ENCODE assay signal across 10 cellular contexts in the genomic region with DNA sequence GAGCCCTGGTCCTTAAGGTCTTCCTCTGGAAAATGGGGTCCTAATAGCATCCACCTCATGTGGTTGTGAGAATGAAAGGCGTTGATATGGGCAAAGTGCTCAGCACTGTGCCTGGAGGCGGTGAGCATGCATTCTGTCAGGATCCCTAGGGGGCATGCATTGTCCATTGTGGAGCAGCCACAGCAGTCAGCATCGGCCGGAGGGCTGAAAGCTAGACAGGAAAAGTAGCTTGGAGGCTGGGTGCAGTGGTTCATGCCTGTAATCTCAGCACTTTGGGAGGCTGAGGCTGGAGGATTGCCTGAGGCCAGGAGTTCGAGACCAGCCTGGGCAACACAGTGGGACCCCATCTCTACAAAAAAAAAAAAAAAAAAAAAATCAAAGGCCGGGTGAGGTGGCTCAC.
A peak's percentile ranks its signal among the peaks of the same experiment; 100 is the strongest.
DNase-seq lines count a peak whose midpoint lies in the region; ATAC-seq lines count a peak whose summit lies in the region.
"Had no signal": no experiment of that assay in that cellular context is flagged by ENCODE, and none has a peak within 500 bp of the region (broad histone marks: within the 10 kb centered on the region; RNA-seq: fewer than 3 reads in every experiment).

No MANE protein-coding gene starts in this region.

- POLR2A ChIA-PET in activated CD4-positive, alpha-beta memory T cell treated with anti-CD3 and anti-CD28 coated beads for 36 hours (lab: Charles Lee), result no interaction called here

- peak; percentile 44 for ATAC-seq in HG03108 (IDR thresholded peaks at IDR 0.05; ENCODE audit: unreplicated experiment)
- no peak for ATAC-seq in GM19328 (IDR thresholded peaks at IDR 0.05; ENCODE audit: unreplicated experiment)

- no peaks in the 10 kb centered on the region for H3K27me3 Mint-ChIP-seq in activated CD4-positive, alpha-beta memory T cell treated with anti-CD3 and anti-CD28 coated beads for 36 hours
- peaks cover 12% of the 10 kb centered on the region for H3K27me3 Mint-ChIP-seq in activated T-helper 1 cell treated with anti-CD3 and anti-CD28 coated beads, Interleukin-12 subunit alpha, Interleukin-12 subunit beta, Interleukin-2, Interleukin-4 antibody, amounts not matched to agents 30 ng/mL and 10 ng/mL and 1 ng/mL, durations not matched to agents 14 hours and 24 hours and 36 hours (ENCODE audit: insufficient read depth)

- intact Hi-C loops in activated CD4-positive, alpha-beta memory T cell treated with anti-CD3 and anti-CD28 coated beads for 36 hours (cut with micrococcal nuclease), result no loop called here
- intact Hi-C loops in activated T-helper 1 cell treated with anti-CD3 and anti-CD28 coated beads, Interleukin-12 subunit alpha, Interleukin-12 subunit beta, Interleukin-2, Interleukin-4 antibody, amounts not matched to agents 30 ng/mL and 10 ng/mL and 1 ng/mL, durations not matched to agents 14 hours and 24 hours and 36 hours (cut with micrococcal nuclease), result no loop called here

- H3K4me1 Mint-ChIP-seq in activated CD4-positive, alpha-beta memory T cell treated with anti-CD3 and anti-CD28 coated beads for 36 hours (ENCODE audit: low read depth), result no peaks in the 10 kb centered on the region
- H3K4me1 Mint-ChIP-seq in activated T-helper 1 cell treated with anti-CD3 and anti-CD28 coated beads, Interleukin-12 subunit alpha, Interleukin-12 subunit beta, Interleukin-2, Interleukin-4 antibody, amounts not matched to agents 30 ng/mL and 10 ng/mL and 1 ng/mL, durations not matched to agents 14 hours and 24 hours and 36 hours (ENCODE audit: low read depth), result no peaks in the 10 kb centered on the region

- H3K36me3 Mint-ChIP-seq in activated CD4-positive, alpha-beta memory T cell treated with anti-CD3 and anti-CD28 coated beads for 36 hours, result no peaks in the 10 kb centered on the region
- H3K36me3 Mint-ChIP-seq in activated T-helper 1 cell treated with anti-CD3 and anti-CD28 coated beads, Interleukin-12 subunit alpha, Interleukin-12 subunit beta, Interleukin-2, Interleukin-4 antibody, amounts not matched to agents 30 ng/mL and 10 ng/mL and 1 ng/mL, durations not matched to agents 14 hours and 24 hours and 36 hours (ENCODE audit: low read depth), result no peaks in the 10 kb centered on the region
- H3K36me3 Mint-ChIP-seq: IgD-negative memory B cell had no signal

- CTCF ChIA-PET in activated CD4-positive, alpha-beta memory T cell treated with anti-CD3 and anti-CD28 coated beads for 36 hours (lab: Charles Lee), result interaction anchor here (0.6 kb wide), 4 partner anchors 9 to 186 kb away, joined by 3 to 4 read pairs (median 3); no protein-coding TSS in a partner anchor

- DNase-seq in DMS53 treated with DMSO at 0.1 percent for 48 hours (lab: John Stamatoyannopoulos, UW; ENCODE audit: unreplicated experiment), result peak; percentile 13
- DNase-seq in activated CD4-positive, alpha-beta memory T cell treated with anti-CD3 and anti-CD28 coated beads for 36 hours, result peak; percentile 57
- peak; percentile 19 for DNase-seq in left kidney (ENCODE audit: low read depth, low spot score)
- no peak for DNase-seq in activated T-helper 1 cell treated with anti-CD3 and anti-CD28 coated beads, Interleukin-12 subunit alpha, Interleukin-12 subunit beta, Interleukin-2, Interleukin-4 antibody, amounts not matched to agents 30 ng/mL and 10 ng/mL and 1 ng/mL, durations not matched to agents 14 hours and 24 hours and 36 hours (ENCODE audit: low spot score)
- no peak for DNase-seq in effector CD4-positive, alpha-beta T cell
- DNase-seq in hepatic stellate cell (ENCODE audit: low spot score), result no peak

- no peak overlapping the region for H3K4me3 Mint-ChIP-seq in activated CD4-positive, alpha-beta memory T cell treated with anti-CD3 and anti-CD28 coated beads for 36 hours
- no peak overlapping the region for H3K4me3 Mint-ChIP-seq in activated T-helper 1 cell treated with anti-CD3 and anti-CD28 coated beads, Interleukin-12 subunit alpha, Interleukin-12 subunit beta, Interleukin-2, Interleukin-4 antibody, amounts not matched to agents 30 ng/mL and 10 ng/mL and 1 ng/mL, durations not matched to agents 14 hours and 24 hours and 36 hours
- H3K4me3 Mint-ChIP-seq: dendritic cell treated with granulocyte-macrophage colony-stimulating factor and Interleukin-4, amounts not matched to agents 40 ng/mL and 50 ng/mL, for 4 days had no signal

- H3K9me3 Mint-ChIP-seq in activated CD4-positive, alpha-beta memory T cell treated with anti-CD3 and anti-CD28 coated beads for 36 hours, result no peaks in the 10 kb centered on the region
- H3K9me3 Mint-ChIP-seq in activated T-helper 1 cell treated with anti-CD3 and anti-CD28 coated beads, Interleukin-12 subunit alpha, Interleukin-12 subunit beta, Interleukin-2, Interleukin-4 antibody, amounts not matched to agents 30 ng/mL and 10 ng/mL and 1 ng/mL, durations not matched to agents 14 hours and 24 hours and 36 hours, result no peaks in the 10 kb centered on the region
- H3K9me3 Mint-ChIP-seq: dendritic cell treated with granulocyte-macrophage colony-stimulating factor and Interleukin-4, amounts not matched to agents 40 ng/mL and 50 ng/mL, for 4 days; IgD-negative memory B cell had no signal

- no peak overlapping the region for H3K27ac Mint-ChIP-seq in activated CD4-positive, alpha-beta memory T cell treated with anti-CD3 and anti-CD28 coated beads for 36 hours
- no peak overlapping the region for H3K27ac Mint-ChIP-seq in activated T-helper 1 cell treated with anti-CD3 and anti-CD28 coated beads, Interleukin-12 subunit alpha, Interleukin-12 subunit beta, Interleukin-2, Interleukin-4 antibody, amounts not matched to agents 30 ng/mL and 10 ng/mL and 1 ng/mL, durations not matched to agents 14 hours and 24 hours and 36 hours
- H3K27ac Mint-ChIP-seq: dendritic cell treated with granulocyte-macrophage colony-stimulating factor and Interleukin-4, amounts not matched to agents 40 ng/mL and 50 ng/mL, for 4 days had no signal

Comparison
In these comparisons a context has a peak if more than half of its experiments do, and no peak if none do; other contexts are left out.
1. DNase-seq: peak in DMS53 treated with DMSO at 0.1 percent for 48 hours (single experiment), activated CD4-positive, alpha-beta memory T cell treated with anti-CD3 and anti-CD28 coated beads for 36 hours (single experiment) and left kidney (single experiment); none in activated T-helper 1 cell treated with anti-CD3 and anti-CD28 coated beads, Interleukin-12 subunit alpha, Interleukin-12 subunit beta, Interleukin-2, Interleukin-4 antibody, amounts not matched to agents 30 ng/mL and 10 ng/mL and 1 ng/mL, durations not matched to agents 14 hours and 24 hours and 36 hours (single experiment), effector CD4-positive, alpha-beta T cell (single experiment) and hepatic stellate cell (single experiment).